ENCODE assay signal across 8 cellular contexts in the genomic region with DNA sequence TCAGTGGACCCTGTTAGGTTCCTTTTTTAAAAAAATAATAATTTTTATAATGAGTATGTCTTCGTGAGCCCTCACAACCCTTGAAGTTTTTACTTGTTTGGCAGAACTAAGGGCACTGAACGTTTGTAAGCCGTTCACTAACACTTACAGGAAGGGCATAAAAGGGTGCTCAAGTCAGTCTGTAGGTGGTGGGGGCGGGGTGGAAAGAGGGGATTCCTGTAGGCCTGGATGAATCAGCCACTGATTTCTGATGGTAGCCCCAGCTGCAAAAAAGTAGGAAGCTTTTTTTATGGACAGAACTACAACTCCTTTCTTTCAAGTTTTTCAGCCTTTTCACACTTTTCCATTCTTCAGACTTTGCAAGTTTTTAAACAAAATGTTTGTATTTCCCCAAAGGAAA. TPM values are rescaled to one million over a fixed set of nuclear protein-coding genes. Genes with fewer than 3 reads are reported as not detected.
DNase-seq lines count a peak whose midpoint lies in the region; ATAC-seq and TF ChIP-seq lines count a peak whose summit lies in the region.

No MANE protein-coding gene starts in this region.

- H3K27ac Mint-ChIP-seq in MCF 10A (ENCODE audit: low read depth, unreplicated experiment) (peak overlapping the region; percentile 47), nephron (peak overlapping the region; percentile 62 to 85 (median 79))

- intact Hi-C loops in MCF 10A (cut with micrococcal nuclease): no loop called here

- H3K4me3 Mint-ChIP-seq in MCF 10A (ENCODE audit: unreplicated experiment) (peak overlapping the region; percentile 61), nephron (no peak overlapping the region)

- no TSS peak for BruUV-seq in MCF 10A (replicated peaks; lab: Mats Ljungman, UMichigan)

- TF ChIP-seq POLR2A in erythroblast (IDR thresholded peaks at IDR 0.05; ENCODE audit: low read length): no peak

- POLR2A ChIA-PET in MCF 10A (lab: Yijun Ruan, JAX): interaction anchor here (0.6 to 5.3 kb wide), 9 partner anchors 11 to 1007 kb away, joined by 3 to 54 read pairs (median 6); partner anchors contain the start of gene PIK3R1

- H3K4me3 ChIP-seq in thymus (ENCODE audit: low read length): no peak overlapping the region

- DNase-seq in MCF 10A (ENCODE audit: unreplicated experiment) (peak; percentile 43), erythroblast (lab: John Stamatoyannopoulos, UW) (no peak)

- H3K4me1 ChIP-seq in thymus (ENCODE audit: control insufficient read depth, insufficient read depth, low read length): peaks cover 29% of the 10 kb centered on the region

- H3K27ac ChIP-seq in VCaP (peak overlapping the region; percentile 72; the same call in 1 of the 2 replicates), thymus (ENCODE audit: low read depth) (peak overlapping the region; percentile 75)

- H3K4me1 Mint-ChIP-seq in MCF 10A (ENCODE audit: insufficient read depth, unreplicated experiment): peaks cover 72% of the 10 kb centered on the region
- peaks cover 83% of the 10 kb centered on the region for H3K4me1 Mint-ChIP-seq in nephron

- H3K36me3 ChIP-seq in thymus (ENCODE audit: control insufficient read depth, insufficient read depth): no peaks in the 10 kb centered on the region

- H3K27me3 ChIP-seq in thymus (ENCODE audit: control insufficient read depth, insufficient read depth): no peaks in the 10 kb centered on the region

- H3K9me3 Mint-ChIP-seq in MCF 10A (ENCODE audit: unreplicated experiment) (no peaks in the 10 kb centered on the region), nephron (no peaks in the 10 kb centered on the region)

- H3K27me3 Mint-ChIP-seq in MCF 10A (ENCODE audit: insufficient read depth, unreplicated experiment): no peaks in the 10 kb centered on the region
- H3K27me3 Mint-ChIP-seq in nephron (ENCODE audit: low read depth): no peaks in the 10 kb centered on the region

- H3K36me3 Mint-ChIP-seq in MCF 10A (ENCODE audit: insufficient read depth, unreplicated experiment) (peaks cover 88% of the 10 kb centered on the region), nephron (ENCODE audit: low read depth) (peaks cover 4% of the 10 kb centered on the region)

- H3K9me3 ChIP-seq in thymus (ENCODE audit: control insufficient read depth): no peaks in the 10 kb centered on the region

- ATAC-seq in HG03520 (IDR thresholded peaks at IDR 0.05; ENCODE audit: unreplicated experiment): no peak
- ATAC-seq in HG03354 (IDR thresholded peaks at IDR 0.05; ENCODE audit: poor library complexity, severe bottlenecking, unreplicated experiment): no peak
- no peak for ATAC-seq in GM19455 (IDR thresholded peaks at IDR 0.05; ENCODE audit: unreplicated experiment)

- CTCF ChIA-PET in MCF 10A (lab: Yijun Ruan, JAX): interaction anchor here (0.7 to 2.4 kb wide), 4 partner anchors 17 to 1007 kb away, joined by 3 to 16 read pairs (median 4); no protein-coding TSS in a partner anchor

- TF ChIP-seq CTCF in VCaP (conservative IDR thresholded peaks at IDR 0.05) (no peak), MCF 10A (IDR thresholded peaks at IDR 0.05; ENCODE audit: unreplicated experiment) (no peak), nephron (IDR thresholded peaks at IDR 0.05; ENCODE audit: unreplicated experiment in 3 of 3) (no peak)

- 8% methylated on average over 4 of the region's 4 CpGs for WGBS in thymus

RNA-seq across cellular contexts. Expression of gene PIK3R1, which starts 35.8 kb away (rescaled TPM):
- 124 and 151 TPM in 2 replicates for total RNA-seq in MCF 10A (2022)
- 33.7 TPM for polyA plus RNA-seq in thymus
